ENCODE assay signal across 12 cellular contexts in genomic region chrX:19678941-19679340, GRCh38.
DNase-seq lines count a peak whose midpoint lies in the region; ATAC-seq, FAIRE-seq and TF ChIP-seq lines count a peak whose summit lies in the region.
"Had no signal": no experiment of that assay in that cellular context is flagged by ENCODE, and none has a peak within 500 bp of the region (broad histone marks: within the 10 kb centered on the region; RNA-seq: fewer than 3 reads in every experiment).

No MANE protein-coding gene starts in this region.

- peak overlapping the region; percentile 51 for H3K4me3 Mint-ChIP-seq in stimulated activated naive CD8-positive, alpha-beta T cell treated with anti-CD3 and anti-CD28 coated beads, Interleukin-15, Interleukin-2, amounts not matched to agents 100 ng/mL and 50 ng/mL, for 24 hours

- H4K20me1 ChIP-seq in K562 (replicated peaks; ENCODE audit: control insufficient read depth, insufficient read depth, low read length), result 0 out of 2 replicates have a peak, but pooled peaks cover 4% of the 10 kb centered on the region

- DNase-seq in activated gamma-delta T cell treated with Interleukin-2 at 50 U/mL for 16 hours, result peak; percentile 17
- no peak for DNase-seq in activated gamma-delta T cell (lab: John Stamatoyannopoulos, UW)
- DNase-seq in K562 (ENCODE audit: extremely low read depth in 1 of 4, low spot score in 3 of 4), result no peak
- no peak for DNase-seq in heart right ventricle
- no peak for DNase-seq in activated CD8-positive, alpha-beta memory T cell treated with anti-CD3 and anti-CD28 coated beads, Interleukin-2, amount 50 U/mL, for 4 hours
- DNase-seq: kidney, NCI-H1694 treated with DMSO at 0.1 percent for 48 hours, occipital lobe had no signal

- peaks cover 57% of the 10 kb centered on the region for H3K36me3 Mint-ChIP-seq in stimulated activated naive CD8-positive, alpha-beta T cell treated with anti-CD3 and anti-CD28 coated beads, Interleukin-15, Interleukin-2, amounts not matched to agents 100 ng/mL and 50 ng/mL, for 24 hours (ENCODE audit: low read depth)

- no peak for TF ChIP-seq POLR2A in K562 (conservative IDR thresholded peaks at IDR 0.05)

- no peak for FAIRE-seq in K562 (lab: Jason Lieb, UNC)
- FAIRE-seq: kidney had no signal

- H3K27me3 ChIP-seq in K562 (ENCODE audit: control insufficient read depth in 2 of 2, insufficient read depth in 2 of 2, low read length in 2 of 2) (no peaks in the 10 kb centered on the region), heart right ventricle (peaks cover 0 to 5% (median 0%) of the 10 kb centered on the region in 7 donors)

- H3K79me2 ChIP-seq in K562 (ENCODE audit: control insufficient read depth, insufficient read depth, low read length), result no peaks in the 10 kb centered on the region

- peaks cover 80% of the 10 kb centered on the region for H3K4me1 Mint-ChIP-seq in stimulated activated naive CD8-positive, alpha-beta T cell treated with anti-CD3 and anti-CD28 coated beads, Interleukin-15, Interleukin-2, amounts not matched to agents 100 ng/mL and 50 ng/mL, for 24 hours (ENCODE audit: low read depth)

- TF ChIP-seq RAD21 in K562 (CRISPR knock-in tag; conservative IDR thresholded peaks at IDR 0.05 in 1 of 2, IDR thresholded peaks at IDR 0.05 in 1 of 2), result no peak

- no peak for TF ChIP-seq CTCF in K562 (IDR thresholded peaks at IDR 0.05 in 2 of 3, conservative IDR thresholded peaks at IDR 0.05 in 1 of 3; ENCODE audit: insufficient read depth in 2 of 3, low read depth in 1 of 3, low read length in 3 of 3)
- TF ChIP-seq CTCF in heart right ventricle (IDR thresholded peaks at IDR 0.05), result no peak

- ATAC-seq in K562 (no peak), HG02840 (IDR thresholded peaks at IDR 0.05; ENCODE audit: low FRiP score, unreplicated experiment) (no peak), heart right ventricle (no peak)

- H3K4me1 ChIP-seq in K562 (replicated peaks in 1 of 2; ENCODE audit: control insufficient read depth in 2 of 2, insufficient read depth in 2 of 2, low read length in 2 of 2), result no peaks in the 10 kb centered on the region
- H3K4me1 ChIP-seq in heart right ventricle, result peaks cover 0 to 26% (median 3%) of the 10 kb centered on the region in 9 donors

- peak overlapping the region; percentile 92 for H3K27ac Mint-ChIP-seq in stimulated activated naive CD8-positive, alpha-beta T cell treated with anti-CD3 and anti-CD28 coated beads, Interleukin-15, Interleukin-2, amounts not matched to agents 100 ng/mL and 50 ng/mL, for 24 hours

- intact Hi-C loops in K562 (cut with micrococcal nuclease), result no loop called here
- intact Hi-C loops in heart right ventricle (cut with DNase I), result loop anchor here in 1 of 10 donors (10.0 kb wide), 1 partner anchor 84 kb away; no protein-coding TSS in a partner anchor

- POLR2A ChIA-PET in K562 (lab: Yijun Ruan, JAX), result no interaction called here

- H3K27me3 Mint-ChIP-seq in stimulated activated naive CD8-positive, alpha-beta T cell treated with anti-CD3 and anti-CD28 coated beads, Interleukin-15, Interleukin-2, amounts not matched to agents 100 ng/mL and 50 ng/mL, for 24 hours, result no peaks in the 10 kb centered on the region

- in situ Hi-C loops in K562 (cut with MboI), result no loop called here

- no peak for TF ChIP-seq EP300 in K562 (IDR thresholded peaks at IDR 0.05; ENCODE audit: low read length)

- H3K9ac ChIP-seq in K562 (ENCODE audit: insufficient read depth in 1 of 2, low read depth in 2 of 2, low read length in 2 of 2), result no peak overlapping the region

- 3% methylated on average over 4 of the region's 4 CpGs for WGBS in K562 (ENCODE audit: insufficient coverage, low coverage, missing lambda C conversion rate)
- 84 to 86% methylated on average over 4 of the region's 4 CpGs for WGBS in heart right ventricle, 2 donors

- H3K27ac ChIP-seq in KOPT-K1 (ENCODE audit: low read depth, low read length, poor library complexity, severe bottlenecking) (peak overlapping the region; percentile 60), K562 (ENCODE audit: extremely low read depth, low read depth, low read length) (no peak overlapping the region), heart right ventricle (no peak overlapping the region)
- H3K27ac ChIP-seq: thoracic aorta had no signal

- CTCF ChIA-PET in K562 (lab: Yijun Ruan, JAX; ENCODE audit: low intra/inter-chr PET ratio), result no interaction called here

- H3K9me3 Mint-ChIP-seq in stimulated activated naive CD8-positive, alpha-beta T cell treated with anti-CD3 and anti-CD28 coated beads, Interleukin-15, Interleukin-2, amounts not matched to agents 100 ng/mL and 50 ng/mL, for 24 hours, result no peaks in the 10 kb centered on the region

- no TSS peak for BruUV-seq in K562 (replicated peaks; lab: Mats Ljungman, UMichigan)

- no peaks in the 10 kb centered on the region for H3K9me1 ChIP-seq in K562 (ENCODE audit: control insufficient read depth, insufficient read depth, low read length)

- no peak overlapping the region for H2AFZ ChIP-seq in K562 (ENCODE audit: low read depth, low read length)

- H3K4me3 ChIP-seq in K562 (no peak overlapping the region), heart right ventricle (no peak overlapping the region)
- H3K4me3 ChIP-seq: thoracic aorta had no signal

- peaks cover 21% of the 10 kb centered on the region for H3K36me3 ChIP-seq in KOPT-K1 (ENCODE audit: insufficient read depth, low read length)
- H3K36me3 ChIP-seq in K562 (ENCODE audit: control insufficient read depth, insufficient read depth, low read length), result no peaks in the 10 kb centered on the region
- H3K36me3 ChIP-seq in heart right ventricle, result peaks cover 0 to 6% (median 0%) of the 10 kb centered on the region in 9 donors
- H3K36me3 ChIP-seq: thoracic aorta had no signal

- no peak overlapping the region for H3K4me2 ChIP-seq in K562 (ENCODE audit: insufficient read depth, low read length)

- H3K9me3 ChIP-seq in KOPT-K1 (ENCODE audit: insufficient read depth, low read length, poor library complexity, severe bottlenecking) (no peaks in the 10 kb centered on the region), K562 (replicated peaks; ENCODE audit: control insufficient read depth, insufficient read depth, low read depth, low read length) (no peaks in the 10 kb centered on the region), heart right ventricle (no peaks in the 10 kb centered on the region)
- H3K9me3 ChIP-seq: thoracic aorta had no signal

TF ChIP-seq in K562, 482 proteins besides CTCF, POLR2A, EP300 and RAD21:
- no peak for TF ChIP-seq NFRKB (IDR thresholded peaks at IDR 0.05; ENCODE audit: low read depth)
- TF ChIP-seq HDGF (IDR thresholded peaks at IDR 0.05), result no peak
- peak; percentile 36; the same call in 1 of the 2 replicates for TF ChIP-seq GABPA (tag; conservative IDR thresholded peaks at IDR 0.05; ENCODE audit: low read depth)
- TF ChIP-seq NONO (IDR thresholded peaks at IDR 0.05; ENCODE audit: low read depth in 2 of 2, low read length in 1 of 2), result no peak
- no peak for TF ChIP-seq RB1 (IDR thresholded peaks at IDR 0.05; ENCODE audit: low read depth)
- TF ChIP-seq KAT7 (CRISPR knock-in tag; IDR thresholded peaks at IDR 0.05; ENCODE audit: borderline replicate concordance), result no peak
- TF ChIP-seq ZC3H8 (IDR thresholded peaks at IDR 0.05), result no peak
- TF ChIP-seq HEY1 (CRISPR knock-in tag; IDR thresholded peaks at IDR 0.05; ENCODE audit: borderline replicate concordance), result no peak
